11 cellular contexts compared by ENCODE assay signal in the genomic region with DNA sequence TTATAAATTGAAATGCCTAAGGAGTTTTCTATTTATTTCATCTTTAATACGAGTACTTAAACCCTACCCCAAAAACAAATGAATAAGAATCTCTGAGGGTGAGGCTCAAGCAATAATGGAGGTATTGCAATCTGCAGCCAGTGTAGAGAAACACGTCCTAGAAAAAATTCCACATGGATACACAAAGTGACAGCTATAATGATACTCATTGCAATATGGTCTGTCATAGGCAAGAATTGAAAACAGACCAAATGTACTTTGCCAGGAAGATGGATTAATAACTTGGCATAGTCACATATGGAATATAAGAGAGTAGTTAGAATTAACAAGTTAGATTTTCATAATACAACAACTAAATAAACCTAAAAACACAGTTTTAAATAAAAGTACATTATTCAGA.
"Had no signal": no experiment of that assay in that cellular context is flagged by ENCODE, and none has a peak within 500 bp of the region (broad histone marks: within the 10 kb centered on the region; RNA-seq: fewer than 3 reads in every experiment).

No MANE protein-coding gene starts in this region.

- DNase-seq: GM23248, GOT3, H7, H9, HCEC 1CT, HFFc6 had no signal

- H3K4me2 ChIP-seq: GM23338 had no signal

- H3K36me3 ChIP-seq: HAP-1 had no signal

- H3K27ac ChIP-seq: GM23248 had no signal

- H3K4me3 ChIP-seq: GM23248, GM23338, HAP-1 had no signal

- FAIRE-seq: H1, H54 had no signal

- H3K9me3 ChIP-seq: HAP-1 had no signal

- H2AFZ ChIP-seq: GM23248, GM23338 had no signal

- ATAC-seq: GM23338, HCT116 had no signal

- H3K9ac ChIP-seq: GM23248 had no signal
